In genomic region chr9:117413346-117414219, GRCh38 we compare ENCODE assay signal across 11 cellular contexts. TPM values are rescaled to one million over a fixed set of nuclear protein-coding genes. Genes with fewer than 3 reads are reported as not detected.
DNase-seq lines count a peak whose midpoint lies in the region; ATAC-seq and TF ChIP-seq lines count a peak whose summit lies in the region.
"Had no signal": no experiment of that assay in that cellular context is flagged by ENCODE, and none has a peak within 500 bp of the region (broad histone marks: within the 10 kb centered on the region; RNA-seq: fewer than 3 reads in every experiment).

No MANE protein-coding gene starts in this region.

- H3K4me3 ChIP-seq in Panc1 (ENCODE audit: low read depth in 2 of 2, low read length in 2 of 2) = peak overlapping the region; percentile 25 to 31; a peak in 3 of 4 replicates

- H3K27ac ChIP-seq in Panc1 (ENCODE audit: low read length) (no peak overlapping the region), substantia nigra (ENCODE audit: low read depth, low read length, poor library complexity, severe bottlenecking) (peak overlapping the region; percentile 15)
- H3K27ac ChIP-seq: 22Rv1 had no signal

- no peaks in the 10 kb centered on the region for H3K4me1 ChIP-seq in Panc1 (ENCODE audit: control insufficient read depth, insufficient read depth, low read length)

- no TSS peak for BruUV-seq in Panc1 (replicated peaks; lab: Mats Ljungman, UMichigan)

- no peaks in the 10 kb centered on the region for H3K36me3 ChIP-seq in Panc1 (ENCODE audit: control insufficient read depth, insufficient read depth, low read length)

- in situ Hi-C loops in Panc1 (cut with HindIII; ENCODE audit: low pct_unique_long_range_greater_than_20kb, low sequenced_read_pairs) = no loop called here

- POLR2A ChIA-PET in Panc1 (lab: Charles Lee) = no interaction called here

- TF ChIP-seq CTCF in Panc1 (IDR thresholded peaks at IDR 0.05) = no peak

- peak; percentile 58 for DNase-seq in DMS53 (lab: John Stamatoyannopoulos, UW)
- no peak for DNase-seq in DMS53 treated with DMSO at 0.1 percent for 48 hours (lab: John Stamatoyannopoulos, UW; ENCODE audit: unreplicated experiment)
- DNase-seq in Panc1 (ENCODE audit: low read depth, low spot score) = no peak
- DNase-seq in iPS-NIHi7 (ENCODE audit: extremely low spot score) = peak; percentile 61
- peak in 24 of 49 donors; percentile 8 to 45 (median 24) for DNase-seq in substantia nigra (lab: John Stamatoyannopoulos, UW)
- no peak for DNase-seq in T-helper 9 cell
- no peak for DNase-seq in globus pallidus (ENCODE audit: low spot score)
- DNase-seq: activated CD8-positive, alpha-beta memory T cell treated with anti-CD3 and anti-CD28 coated beads, Interleukin-2, amount 50 U/mL, for 4 hours; NCI-H1694 had no signal

- no peaks in the 10 kb centered on the region for H3K9me3 ChIP-seq in Panc1 (ENCODE audit: control insufficient read depth, insufficient read depth, low read depth, low read length)

- CTCF ChIA-PET in Panc1 (lab: Charles Lee) = no interaction called here

- ATAC-seq in Panc1 (0 out of 2 replicates have a peak, but pooled peaks have one; percentile 18), GM21529 (IDR thresholded peaks at IDR 0.05; ENCODE audit: unreplicated experiment) (no peak)

- intact Hi-C loops in Panc1 (cut with micrococcal nuclease; ENCODE audit: unreplicated experiment) = no loop called here

- peaks cover 2% of the 10 kb centered on the region for H3K27me3 ChIP-seq in Panc1 (ENCODE audit: control insufficient read depth, insufficient read depth, low read length)

RNA-seq across cellular contexts. Expression of gene ASTN2, which starts 1.3 kb away (rescaled TPM):
- 3.9 TPM for total RNA-seq in Panc1 (2021; ENCODE audit: unreplicated experiment)
- polyA plus RNA-seq in Panc1 (2012; ENCODE audit: insufficient read length) = 3.2 TPM

Comparison
In these comparisons a context has a peak if more than half of its experiments do, and no peak if none do; other contexts are left out.
1. DNase-seq: peak in DMS53 (single experiment) and iPS-NIHi7 (single experiment); none in DMS53 treated with DMSO at 0.1 percent for 48 hours (single experiment), Panc1 (single experiment), T-helper 9 cell (single experiment) and globus pallidus (single experiment).